1 cellular context compared by ENCODE assay signal in genomic region chr19:17938092-17938845, GRCh38.
TF ChIP-seq lines count a peak whose summit lies in the region.

No MANE protein-coding gene starts in this region.

TF ChIP-seq in H1, 55 proteins besides CTCF, POLR2A, EP300 and RAD21 (continued from another document):
- TF ChIP-seq EGR1 (IDR thresholded peaks at IDR 0.05; ENCODE audit: borderline replicate concordance, low read depth, low read length), result no peak
TF ChIP-seq in H1: peak in this region for 2.
